Comparison of ENCODE assay signal across 18 cellular contexts in the genomic region with DNA sequence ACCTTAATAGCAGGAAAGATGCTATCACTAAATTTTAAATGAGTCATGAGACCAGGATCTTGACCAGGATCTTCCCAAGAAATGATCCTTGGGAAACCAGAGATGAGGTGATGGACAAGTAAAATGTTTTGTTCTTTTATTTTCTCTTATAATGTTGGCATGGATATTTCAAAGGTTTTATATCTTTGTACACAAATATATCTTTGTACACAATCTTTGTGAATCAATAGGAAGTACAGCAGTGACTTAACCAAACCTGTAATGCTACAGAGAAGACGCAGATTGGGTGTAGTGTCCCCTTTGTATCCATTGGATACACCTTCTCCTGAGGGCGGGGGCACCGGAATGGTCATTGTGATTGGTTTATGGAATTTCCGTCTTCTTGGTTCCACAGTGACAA.
"Had no signal": no experiment of that assay in that cellular context is flagged by ENCODE, and none has a peak within 500 bp of the region (broad histone marks: within the 10 kb centered on the region; RNA-seq: fewer than 3 reads in every experiment).

No MANE protein-coding gene starts in this region.

- H3K27ac ChIP-seq: cardiac muscle cell, esophagus squamous epithelium, heart right ventricle, left lung, sigmoid colon, upper lobe of left lung had no signal

- H3K4me3 ChIP-seq: cardiac muscle cell, esophagus squamous epithelium, heart right ventricle, left lung, sigmoid colon, upper lobe of left lung had no signal

- H3K36me3 ChIP-seq: left lung, thoracic aorta had no signal

- H3K27me3 ChIP-seq: cardiac muscle cell, esophagus squamous epithelium, heart right ventricle, left lung, sigmoid colon, upper lobe of left lung had no signal

- ATAC-seq: effector memory CD8-positive, alpha-beta T cell; heart right ventricle; left lung; stimulated activated memory B cell treated with anti-CD40 and anti-IgM and Interleukin-4, amounts not matched to agents 10 μg/mL and 1 μg/mL and 100 μg/mL, for 72 hours had no signal

- H3K4me1 ChIP-seq: esophagus squamous epithelium, heart right ventricle, left lung, sigmoid colon, upper lobe of left lung had no signal

- H3K9me3 ChIP-seq: esophagus squamous epithelium, heart right ventricle, left lung, sigmoid colon, thoracic aorta, upper lobe of left lung had no signal

- DNase-seq: activated CD4-positive, alpha-beta T cell treated with anti-CD3 and anti-CD28 coated beads, Interleukin-2, amount 50 U/mL, for 4 hours; activated gamma-delta T cell; activated naive CD8-positive, alpha-beta T cell treated with anti-CD3 and anti-CD28 coated beads for 36 hours; amniotic stem cell; effector memory CD8-positive, alpha-beta T cell; esophagus squamous epithelium; heart right ventricle; left lung; mammary epithelial cell; midbrain; nephron progenitor cell; nucleus accumbens; sigmoid colon; stimulated activated CD4-positive, alpha-beta T cell treated with anti-CD3 and anti-CD28 coated beads, Interleukin-4, amount 100 ng/mL, for 4 hours; upper lobe of left lung had no signal
